In the genomic region with DNA sequence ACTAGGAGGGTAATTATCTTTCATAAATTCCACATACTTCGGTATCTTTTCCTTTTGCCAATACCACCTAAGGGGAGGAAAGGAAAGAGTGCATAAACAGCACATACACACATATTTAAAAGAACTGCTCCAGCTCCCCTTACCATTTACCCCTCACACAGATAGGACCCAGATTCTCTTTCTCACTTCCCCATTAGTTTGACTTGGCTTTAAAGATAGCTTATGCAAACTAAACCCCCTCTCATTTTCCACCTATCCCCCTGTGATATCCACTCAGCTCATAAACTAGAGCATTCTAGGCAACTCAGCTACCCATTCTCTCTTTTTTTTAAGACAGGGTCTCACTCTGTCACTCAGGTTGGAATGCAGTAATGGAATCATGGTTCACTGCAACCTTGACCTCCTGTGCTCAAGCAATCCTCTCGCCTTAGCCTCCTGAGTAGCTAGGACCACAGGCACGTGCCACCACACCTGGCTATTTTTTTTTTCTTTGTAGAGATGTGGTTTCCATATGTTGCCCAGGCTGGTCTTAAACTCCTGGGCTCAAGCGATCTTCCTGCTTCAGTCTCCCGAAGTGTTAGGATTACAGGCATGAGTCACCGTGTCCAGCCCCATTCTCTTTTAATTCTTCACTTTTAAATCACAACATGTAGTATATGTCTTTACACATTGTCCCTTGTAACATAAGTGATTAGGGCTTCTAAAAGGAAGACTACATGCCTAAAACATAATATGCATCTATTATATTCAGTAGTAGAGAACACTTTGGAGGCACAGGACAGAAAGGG, we compare ENCODE assay signal across 15 cellular contexts. TPM values are rescaled to one million over a fixed set of nuclear protein-coding genes. Genes with fewer than 3 reads are reported as not detected.
DNase-seq lines count a peak whose midpoint lies in the region; ATAC-seq and TF ChIP-seq lines count a peak whose summit lies in the region.
"Had no signal": no experiment of that assay in that cellular context is flagged by ENCODE, and none has a peak within 500 bp of the region (broad histone marks: within the 10 kb centered on the region; RNA-seq: fewer than 3 reads in every experiment).

No MANE protein-coding gene starts in this region.

- WGBS in suprapubic skin = 91% methylated on average over 6 of the region's 6 CpGs

- peak overlapping the region; percentile 15 for H3K4me2 ChIP-seq in fibroblast of lung (ENCODE audit: extremely low read depth, insufficient read depth, low read length)

- H2AFZ ChIP-seq in fibroblast of lung (ENCODE audit: low read length) = no peak overlapping the region

- H3K9me3 ChIP-seq in fibroblast of lung (ENCODE audit: control insufficient read depth, insufficient read depth, low read depth, low read length) = no peaks in the 10 kb centered on the region
- no peaks in the 10 kb centered on the region for H3K9me3 ChIP-seq in suprapubic skin
- H3K9me3 ChIP-seq: ovary, SJSA1 had no signal

- ATAC-seq in GM18502 (IDR thresholded peaks at IDR 0.05; ENCODE audit: poor library complexity, unreplicated experiment) = peak; percentile 64
- peak; percentile 51 for ATAC-seq in GM21528 (IDR thresholded peaks at IDR 0.05; ENCODE audit: low FRiP score, unreplicated experiment)
- peak; percentile 46 for ATAC-seq in HG03135 (IDR thresholded peaks at IDR 0.05; ENCODE audit: unreplicated experiment)
- no peak for ATAC-seq in HG02981 (IDR thresholded peaks at IDR 0.05; ENCODE audit: unreplicated experiment)
- ATAC-seq: stimulated activated effector memory CD8-positive, alpha-beta T cell treated with anti-CD3 and anti-CD28 coated beads, Interleukin-12 subunit alpha, Interleukin-12 subunit beta, amount 100 ng/mL, for 72 hours had no signal

- H3K27ac ChIP-seq in fibroblast of lung (ENCODE audit: insufficient read depth, low read length) = no peak overlapping the region
- H3K27ac ChIP-seq in suprapubic skin = no peak overlapping the region
- H3K27ac ChIP-seq: ovary, SJSA1, WERI-Rb-1 had no signal

- peak; percentile 16 to 29 for DNase-seq in fibroblast of lung (ENCODE audit: low read depth in 2 of 2)
- DNase-seq in activated T-cell treated with anti-CD3 and anti-CD28 coated beads for 4 hours = no peak
- DNase-seq in activated CD4-positive, alpha-beta memory T cell treated with anti-CD3 and anti-CD28 coated beads for 36 hours = no peak
- no peak for DNase-seq in suprapubic skin (ENCODE audit: low spot score in 2 of 2)
- DNase-seq: endodermal cell, NCI-H1092 treated with DMSO at 0.1 percent for 48 hours, NCI-H69, ovary, WERI-Rb-1 had no signal

- no peak overlapping the region for H3K4me3 Mint-ChIP-seq in activated CD4-positive, alpha-beta memory T cell treated with anti-CD3 and anti-CD28 coated beads for 36 hours
- H3K4me3 Mint-ChIP-seq: endodermal cell; stimulated activated effector memory CD8-positive, alpha-beta T cell treated with anti-CD3 and anti-CD28 coated beads, Interleukin-12 subunit alpha, Interleukin-12 subunit beta, amount 100 ng/mL, for 72 hours had no signal

- no peak for TF ChIP-seq EP300 in suprapubic skin (IDR thresholded peaks at IDR 0.05)

- H3K36me3 Mint-ChIP-seq in activated CD4-positive, alpha-beta memory T cell treated with anti-CD3 and anti-CD28 coated beads for 36 hours = peaks cover 5% of the 10 kb centered on the region

- POLR2A ChIA-PET in activated CD4-positive, alpha-beta memory T cell treated with anti-CD3 and anti-CD28 coated beads for 36 hours (lab: Charles Lee) = no interaction called here

- H3K4me3 ChIP-seq in fibroblast of lung (replicated peaks in 1 of 4; ENCODE audit: control extremely low read depth in 1 of 4, insufficient read depth in 1 of 4, low read depth in 3 of 4, low read length in 4 of 4) (no peak overlapping the region), suprapubic skin (no peak overlapping the region)
- H3K4me3 ChIP-seq: ovary, SJSA1 had no signal

- TF ChIP-seq CTCF in fibroblast of lung (conservative IDR thresholded peaks at IDR 0.05 in 1 of 2, IDR thresholded peaks at IDR 0.05 in 1 of 2; ENCODE audit: low read depth in 1 of 2, low read length in 2 of 2) = no peak
- no peak for TF ChIP-seq CTCF in suprapubic skin (IDR thresholded peaks at IDR 0.05)

- peaks cover 3% of the 10 kb centered on the region for H3K4me1 ChIP-seq in fibroblast of lung (ENCODE audit: control insufficient read depth, extremely low read depth, insufficient read depth, low read length)
- H3K4me1 ChIP-seq in suprapubic skin = peaks cover 25% of the 10 kb centered on the region

- H3K79me2 ChIP-seq in fibroblast of lung (ENCODE audit: control insufficient read depth, insufficient read depth, low read length) = peaks cover 30% of the 10 kb centered on the region

- TF ChIP-seq POLR2A in suprapubic skin (IDR thresholded peaks at IDR 0.05) = no peak

- H3K27me3 ChIP-seq in fibroblast of lung (ENCODE audit: control insufficient read depth, insufficient read depth, low read length) (no peaks in the 10 kb centered on the region), suprapubic skin (no peaks in the 10 kb centered on the region)
- H3K27me3 ChIP-seq: ovary, SJSA1 had no signal

- no peaks in the 10 kb centered on the region for H4K20me1 ChIP-seq in fibroblast of lung (ENCODE audit: control insufficient read depth, extremely low read depth, insufficient read depth, low read length)

- intact Hi-C loops in activated CD4-positive, alpha-beta memory T cell treated with anti-CD3 and anti-CD28 coated beads for 36 hours (cut with micrococcal nuclease) = no loop called here

- H3K27me3 Mint-ChIP-seq in activated CD4-positive, alpha-beta memory T cell treated with anti-CD3 and anti-CD28 coated beads for 36 hours = no peaks in the 10 kb centered on the region

- no peak overlapping the region for H3K9ac ChIP-seq in fibroblast of lung (ENCODE audit: insufficient read depth, low read length)

- no peaks in the 10 kb centered on the region for H3K9me3 Mint-ChIP-seq in activated CD4-positive, alpha-beta memory T cell treated with anti-CD3 and anti-CD28 coated beads for 36 hours
- H3K9me3 Mint-ChIP-seq: endodermal cell; stimulated activated effector memory CD8-positive, alpha-beta T cell treated with anti-CD3 and anti-CD28 coated beads, Interleukin-12 subunit alpha, Interleukin-12 subunit beta, amount 100 ng/mL, for 72 hours had no signal

- H3K36me3 ChIP-seq in fibroblast of lung (ENCODE audit: control insufficient read depth, insufficient read depth, low read length) (peaks cover 8% of the 10 kb centered on the region), suprapubic skin (peaks cover 18% of the 10 kb centered on the region)
- H3K36me3 ChIP-seq: ovary, WERI-Rb-1 had no signal

- no peak overlapping the region for H3K27ac Mint-ChIP-seq in activated CD4-positive, alpha-beta memory T cell treated with anti-CD3 and anti-CD28 coated beads for 36 hours
- H3K27ac Mint-ChIP-seq: stimulated activated effector memory CD8-positive, alpha-beta T cell treated with anti-CD3 and anti-CD28 coated beads, Interleukin-12 subunit alpha, Interleukin-12 subunit beta, amount 100 ng/mL, for 72 hours had no signal

- CTCF ChIA-PET in activated CD4-positive, alpha-beta memory T cell treated with anti-CD3 and anti-CD28 coated beads for 36 hours (lab: Charles Lee) = no interaction called here

- H3K4me1 Mint-ChIP-seq in activated CD4-positive, alpha-beta memory T cell treated with anti-CD3 and anti-CD28 coated beads for 36 hours (ENCODE audit: low read depth) = peaks cover 29% of the 10 kb centered on the region

RNA-seq across cellular contexts. Expression of gene FUCA2, which starts 4.0 kb away (rescaled TPM):
- total RNA-seq in fibroblast of lung = 53.7 and 60.8 TPM in 2 replicates
- 107 and 123 TPM in 2 replicates for polyA plus RNA-seq in fibroblast of lung
- 86.8 and 115 TPM in 2 replicates for polyA plus RNA-seq in fibroblast of lung (2012)
- 16.3 and 21.3 TPM in 2 replicates for polyA minus RNA-seq in fibroblast of lung (ENCODE audit: low replicate concordance)
- total RNA-seq in activated CD4-positive, alpha-beta memory T cell treated with anti-CD3 and anti-CD28 coated beads for 36 hours = 10 to 100 TPM; 16.5 to 16.8 TPM
- total RNA-seq in suprapubic skin = 10 to 100 TPM in 2 of 4 donors, 1 to 10 TPM in 2; 4.7 to 15.5 (median 10.8) TPM

RNA-seq across cellular contexts. Expression of gene PEX3, which starts 56.9 kb away (rescaled TPM):
- total RNA-seq in fibroblast of lung (20.3 and 25.6 TPM in 2 replicates), suprapubic skin (10 to 100 TPM; 22.3 to 29.0 (median 24.2) TPM)
- polyA plus RNA-seq in fibroblast of lung = 22.4 and 31.2 TPM in 2 replicates
- polyA plus RNA-seq in fibroblast of lung (2012) = 16.9 and 23.3 TPM in 2 replicates
- polyA minus RNA-seq in fibroblast of lung (ENCODE audit: low replicate concordance) = 6.4 and 13.0 TPM in 2 replicates
- total RNA-seq in activated CD4-positive, alpha-beta memory T cell treated with anti-CD3 and anti-CD28 coated beads for 36 hours = 10 to 100 TPM; 19.7 to 21.1 TPM

RNA-seq across cellular contexts. Expression of gene ADAT2, which starts 57.1 kb away (rescaled TPM):
- 4.1 and 5.0 TPM in 2 replicates for total RNA-seq in fibroblast of lung
- 4.7 TPM in 2 replicates for polyA plus RNA-seq in fibroblast of lung
- 3.4 and 3.7 TPM in 2 replicates for polyA plus RNA-seq in fibroblast of lung (2012)
- 0.16 and 1.1 TPM in 2 replicates for polyA minus RNA-seq in fibroblast of lung (ENCODE audit: low replicate concordance)
- total RNA-seq in activated CD4-positive, alpha-beta memory T cell treated with anti-CD3 and anti-CD28 coated beads for 36 hours = 10 to 100 TPM; 26.0 to 27.0 TPM
- total RNA-seq in suprapubic skin = 10 to 100 TPM in 1 of 4 donors, 1 to 10 TPM in 3; 7.2 to 13.7 (median 8.1) TPM

Comparison
In these comparisons a context has a peak if more than half of its experiments do, and no peak if none do; other contexts are left out.
1. DNase-seq: peak in fibroblast of lung (2 of 2); none in activated T-cell treated with anti-CD3 and anti-CD28 coated beads for 4 hours (single experiment), activated CD4-positive, alpha-beta memory T cell treated with anti-CD3 and anti-CD28 coated beads for 36 hours (single experiment) and suprapubic skin (0 of 2).